In the genomic region with DNA sequence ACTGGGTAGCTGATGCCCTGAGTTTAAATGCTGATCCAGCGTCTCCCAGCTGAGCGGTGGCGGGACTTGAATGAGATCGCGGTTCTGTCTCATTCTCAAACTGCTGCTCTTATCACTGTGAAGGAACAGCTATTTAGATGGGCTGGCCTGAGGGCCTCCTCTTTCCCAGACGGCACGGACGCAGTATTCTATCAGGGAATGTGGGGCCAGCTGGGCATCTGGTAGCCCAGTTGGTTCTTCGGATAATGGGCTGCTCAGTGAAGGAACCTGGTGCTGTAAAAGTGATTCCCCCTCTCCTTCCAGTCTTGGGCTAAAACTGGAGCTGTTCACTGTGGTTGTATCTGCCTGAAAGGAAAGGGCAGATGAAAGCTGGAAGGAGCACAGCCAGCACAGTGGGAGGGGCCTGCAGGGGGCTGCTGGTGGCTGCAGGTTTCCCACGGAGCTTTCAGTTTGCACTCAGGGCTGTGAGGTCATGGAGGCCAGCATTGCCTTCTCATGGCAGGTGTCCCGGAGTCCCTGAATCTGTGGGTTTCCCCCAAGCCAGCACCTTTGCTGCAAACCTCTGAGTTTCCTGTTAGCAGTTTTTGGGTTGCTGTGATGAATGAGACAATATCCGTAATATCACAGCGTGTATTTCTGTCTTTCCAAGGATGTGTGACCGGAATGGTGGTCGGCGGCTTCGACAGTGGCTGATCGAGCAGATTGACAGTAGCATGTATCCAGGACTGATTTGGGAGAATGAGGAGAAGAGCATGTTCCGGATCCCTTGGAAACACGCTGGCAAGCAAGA, we compare ENCODE assay signal across 8 cellular contexts. TPM values are rescaled to one million over a fixed set of nuclear protein-coding genes. Genes with fewer than 3 reads are reported as not detected.
DNase-seq lines count a peak whose midpoint lies in the region; ATAC-seq and TF ChIP-seq lines count a peak whose summit lies in the region.

No MANE protein-coding gene starts in this region.

- TF ChIP-seq CTCF in GM10266 (IDR thresholded peaks at IDR 0.05; ENCODE audit: control insufficient read depth, insufficient read depth, low read depth, missing control alignments) (no peak), ovary (IDR thresholded peaks at IDR 0.05) (no peak)

- DNase-seq in GM10266 (ENCODE audit: extremely low spot score) (peak; percentile 91), NAMALWA (ENCODE audit: low spot score) (peak; percentile 97), SKM-1 (lab: John Stamatoyannopoulos, UW; ENCODE audit: unreplicated experiment) (no peak), ovary (no peak), posterior vena cava (ENCODE audit: low spot score) (no peak)
- peak; percentile 73 for DNase-seq in activated naive CD8-positive, alpha-beta T cell treated with anti-CD3 and anti-CD28 coated beads, Interleukin-2, amount 50 U/mL, for 24 hours
- peak; percentile 76 for DNase-seq in stimulated activated naive CD8-positive, alpha-beta T cell treated with anti-CD3 and anti-CD28 coated beads, Interleukin-15, Interleukin-2, amounts not matched to agents 100 U/mL and 50 U/mL, for 24 hours

- H3K4me3 ChIP-seq in ovary = no peak overlapping the region

- 70 to 83% (median 78%) methylated on average over 20 of the region's 20 CpGs for WGBS in ovary, 3 donors

- no peak overlapping the region for H3K27ac ChIP-seq in ovary

- TF ChIP-seq POLR2A in ovary (IDR thresholded peaks at IDR 0.05) = no peak

- no peak for TF ChIP-seq EP300 in ovary (IDR thresholded peaks at IDR 0.05)

- H3K27me3 ChIP-seq in ovary = no peaks in the 10 kb centered on the region

- peak overlapping the region; percentile 91 for H3K27ac Mint-ChIP-seq in activated naive CD8-positive, alpha-beta T cell treated with anti-CD3 and anti-CD28 coated beads, Interleukin-2, amount 50 U/mL, for 24 hours

- H3K4me1 ChIP-seq in ovary (ENCODE audit: insufficient read depth) = peaks cover 5% of the 10 kb centered on the region

- H3K4me1 Mint-ChIP-seq in activated naive CD8-positive, alpha-beta T cell treated with anti-CD3 and anti-CD28 coated beads, Interleukin-2, amount 50 U/mL, for 24 hours = peaks cover 82% of the 10 kb centered on the region

- intact Hi-C loops in ovary (cut with DNase I) = no loop called here
- intact Hi-C loops in posterior vena cava (cut with DNase I) = no loop called here

- no peaks in the 10 kb centered on the region for H3K9me3 Mint-ChIP-seq in activated naive CD8-positive, alpha-beta T cell treated with anti-CD3 and anti-CD28 coated beads, Interleukin-2, amount 50 U/mL, for 24 hours

- no peaks in the 10 kb centered on the region for H3K27me3 Mint-ChIP-seq in activated naive CD8-positive, alpha-beta T cell treated with anti-CD3 and anti-CD28 coated beads, Interleukin-2, amount 50 U/mL, for 24 hours

- H3K9me3 ChIP-seq in ovary = no peaks in the 10 kb centered on the region

- H3K4me3 Mint-ChIP-seq in activated naive CD8-positive, alpha-beta T cell treated with anti-CD3 and anti-CD28 coated beads, Interleukin-2, amount 50 U/mL, for 24 hours = peak overlapping the region; percentile 94

- peak; percentile 69 for ATAC-seq in GM21529 (IDR thresholded peaks at IDR 0.05; ENCODE audit: unreplicated experiment)
- peak; percentile 78 for ATAC-seq in activated naive CD8-positive, alpha-beta T cell treated with anti-CD3 and anti-CD28 coated beads, Interleukin-2, amount 50 U/mL, for 24 hours
- peak; percentile 70 for ATAC-seq in stimulated activated naive CD8-positive, alpha-beta T cell treated with anti-CD3 and anti-CD28 coated beads, Interleukin-15, Interleukin-2, amounts not matched to agents 100 U/mL and 50 U/mL, for 24 hours

- no peaks in the 10 kb centered on the region for H3K36me3 ChIP-seq in ovary

- peaks cover 81% of the 10 kb centered on the region for H3K36me3 Mint-ChIP-seq in activated naive CD8-positive, alpha-beta T cell treated with anti-CD3 and anti-CD28 coated beads, Interleukin-2, amount 50 U/mL, for 24 hours (ENCODE audit: low read depth)

RNA-seq across cellular contexts. Expression of a gene that starts 3.6 kb away (rescaled TPM):
- total RNA-seq in ovary (1 to 10 TPM; 1.8 to 7.1 (median 3.6) TPM), posterior vena cava (10 to 100 TPM in 1 of 2 donors, 1 to 10 TPM in 1; 6.3 to 18.7 TPM)
- polyA plus RNA-seq in ovary = 10 to 100 TPM in 1 of 2 donors, 1 to 10 TPM in 1; 2.3 to 24.1 TPM

Comparison
In these comparisons a context has a peak if more than half of its experiments do, and no peak if none do; other contexts are left out.
1. DNase-seq: peak in GM10266 (single experiment), NAMALWA (single experiment), activated naive CD8-positive, alpha-beta T cell treated with anti-CD3 and anti-CD28 coated beads, Interleukin-2, amount 50 U/mL, for 24 hours (single experiment) and stimulated activated naive CD8-positive, alpha-beta T cell treated with anti-CD3 and anti-CD28 coated beads, Interleukin-15, Interleukin-2, amounts not matched to agents 100 U/mL and 50 U/mL, for 24 hours (single experiment); none in SKM-1 (single experiment), ovary (0 of 5) and posterior vena cava (single experiment).
2. Peak in every context shown above with its lines, with median percentiles within 50 percentile points of each other: ATAC-seq.